Comparison of ENCODE assay signal across 24 cellular contexts in the genomic region with DNA sequence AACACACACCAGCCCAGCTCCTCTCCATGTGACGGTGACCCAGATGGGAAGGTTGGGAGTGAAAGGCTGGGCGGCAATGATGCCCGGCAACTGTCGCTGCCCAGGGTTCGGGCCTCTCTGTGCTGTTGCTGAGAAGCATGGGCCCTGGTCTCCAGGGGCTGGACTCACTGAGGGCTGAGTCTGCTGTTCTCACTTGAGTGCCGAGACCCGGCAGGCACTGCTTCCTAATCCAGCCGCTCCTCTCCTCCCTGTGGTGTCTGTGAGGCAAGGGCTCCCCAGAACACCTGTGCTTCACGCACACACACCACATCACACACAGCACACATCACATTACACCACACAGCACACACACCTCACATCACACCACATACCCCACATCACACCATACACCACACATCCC.
DNase-seq lines count a peak whose midpoint lies in the region; ATAC-seq and TF ChIP-seq lines count a peak whose summit lies in the region.
"Had no signal": no experiment of that assay in that cellular context is flagged by ENCODE, and none has a peak within 500 bp of the region (broad histone marks: within the 10 kb centered on the region; RNA-seq: fewer than 3 reads in every experiment).

No MANE protein-coding gene starts in this region.

- H3K36me3 ChIP-seq in WERI-Rb-1 (no peaks in the 10 kb centered on the region), neuronal stem cell (replicated peaks in 1 of 2; ENCODE audit: control insufficient read depth in 2 of 2, insufficient read depth in 2 of 2, low read length in 2 of 2) (no peaks in the 10 kb centered on the region)
- H3K36me3 ChIP-seq: SJSA1 had no signal

- H3K4ac ChIP-seq in neuronal stem cell (ENCODE audit: low read length): peak overlapping the region; percentile 38

- H3K9ac ChIP-seq in neuronal stem cell (ENCODE audit: low read depth, low read length, poor library complexity): peak overlapping the region; percentile 7

- no peak for TF ChIP-seq POLR2A in GM18505 (IDR thresholded peaks at IDR 0.05; ENCODE audit: borderline replicate concordance, extremely low read depth, insufficient read depth, insufficient read length)

- H2AFZ ChIP-seq in neuronal stem cell (ENCODE audit: low read length): no peak overlapping the region
- H2AFZ ChIP-seq: PC-9 had no signal

- no peak overlapping the region for H3K4me3 Mint-ChIP-seq in natural killer cell treated with Interleukin-12 subunit alpha and Interleukin-12 subunit beta and Interleukin-15 and Interleukin-18, amount 100 ng/mL, for 72 hours
- H3K4me3 Mint-ChIP-seq in natural killer cell: no peak overlapping the region
- no peak overlapping the region for H3K4me3 Mint-ChIP-seq in activated naive CD4-positive, alpha-beta T cell treated with anti-CD3 and anti-CD28 coated beads, Interleukin-2, amount 10 ng/mL, durations not matched to agents 7 days and 5 days
- H3K4me3 Mint-ChIP-seq: CD8-positive, alpha-beta T cell; T-cell had no signal

- peak overlapping the region; percentile 83 for H3K14ac ChIP-seq in neuronal stem cell (ENCODE audit: low read length)

- H3K23ac ChIP-seq in neuronal stem cell (ENCODE audit: low read depth, low read length, poor library complexity): no peak overlapping the region

- H2BK5ac ChIP-seq in neuronal stem cell (ENCODE audit: low read length): no peak overlapping the region

- no peaks in the 10 kb centered on the region for H3K36me3 Mint-ChIP-seq in natural killer cell treated with Interleukin-12 subunit alpha and Interleukin-12 subunit beta and Interleukin-15 and Interleukin-18, amount 100 ng/mL, for 72 hours
- H3K36me3 Mint-ChIP-seq in natural killer cell: no peaks in the 10 kb centered on the region
- no peaks in the 10 kb centered on the region for H3K36me3 Mint-ChIP-seq in activated naive CD4-positive, alpha-beta T cell treated with anti-CD3 and anti-CD28 coated beads, Interleukin-2, amount 10 ng/mL, durations not matched to agents 7 days and 5 days
- H3K36me3 Mint-ChIP-seq: CD8-positive, alpha-beta T cell; T-cell had no signal

- H3K9me3 Mint-ChIP-seq in natural killer cell treated with Interleukin-12 subunit alpha and Interleukin-12 subunit beta and Interleukin-15 and Interleukin-18, amount 100 ng/mL, for 72 hours: no peaks in the 10 kb centered on the region
- no peaks in the 10 kb centered on the region for H3K9me3 Mint-ChIP-seq in natural killer cell
- no peaks in the 10 kb centered on the region for H3K9me3 Mint-ChIP-seq in activated naive CD4-positive, alpha-beta T cell treated with anti-CD3 and anti-CD28 coated beads, Interleukin-2, amount 10 ng/mL, durations not matched to agents 7 days and 5 days
- H3K9me3 Mint-ChIP-seq: CD8-positive, alpha-beta T cell; T-cell had no signal

- peak overlapping the region; percentile 33 for H4K8ac ChIP-seq in neuronal stem cell (ENCODE audit: low read depth, low read length)

- no peaks in the 10 kb centered on the region for H3K27me3 ChIP-seq in WERI-Rb-1 (ENCODE audit: insufficient read depth, low read depth, severe bottlenecking)
- peaks cover 0 to 10% (median 5%) of the 10 kb centered on the region in 3 experiments for H3K27me3 ChIP-seq in neuronal stem cell (ENCODE audit: control insufficient read depth in 3 of 3, insufficient read depth in 3 of 3, low read depth in 1 of 3, low read length in 3 of 3)
- H3K27me3 ChIP-seq: SJSA1 had no signal

- ATAC-seq in natural killer cell treated with Interleukin-12 subunit alpha and Interleukin-12 subunit beta and Interleukin-15 and Interleukin-18, amount 100 ng/mL, for 72 hours: peak; percentile 16 to 39
- no peak for ATAC-seq in natural killer cell
- no peak for ATAC-seq in GM18505 (IDR thresholded peaks at IDR 0.05; ENCODE audit: unreplicated experiment)
- no peak for ATAC-seq in activated CD4-positive, CD25-positive, alpha-beta regulatory T cell treated with anti-CD3 and anti-CD28 coated beads, Interleukin-2, amount 50 U/mL, for 24 hours
- ATAC-seq: CD8-positive, alpha-beta T cell; T-cell had no signal

- H3K79me1 ChIP-seq in neuronal stem cell (ENCODE audit: low read depth, low read length): no peaks in the 10 kb centered on the region

- no CpG with 5 or more reads among the region's 9 CpGs for WGBS in neuronal stem cell (ENCODE audit: extremely low coverage in 2 of 2, insufficient read length in 2 of 2, insufficient replicate concordance in 1 of 2), 2 donors

- no peak overlapping the region for H2BK15ac ChIP-seq in neuronal stem cell (ENCODE audit: low read length)

- no peak overlapping the region for H4K91ac ChIP-seq in neuronal stem cell (ENCODE audit: low read depth, low read length, poor library complexity)

- H3K4me1 Mint-ChIP-seq in natural killer cell treated with Interleukin-12 subunit alpha and Interleukin-12 subunit beta and Interleukin-15 and Interleukin-18, amount 100 ng/mL, for 72 hours (ENCODE audit: low read depth in 2 of 2): peaks cover under 1 to 8% of the 10 kb centered on the region in 2 donors
- H3K4me1 Mint-ChIP-seq in natural killer cell: peaks cover 0 to 5% of the 10 kb centered on the region in 2 donors
- peaks cover 9% of the 10 kb centered on the region for H3K4me1 Mint-ChIP-seq in activated naive CD4-positive, alpha-beta T cell treated with anti-CD3 and anti-CD28 coated beads, Interleukin-2, amount 10 ng/mL, durations not matched to agents 7 days and 5 days

- H3K4me2 ChIP-seq in neuronal stem cell (ENCODE audit: insufficient read depth, low read length, poor library complexity, severe bottlenecking): no peak overlapping the region
- H3K4me2 ChIP-seq: PC-9 had no signal

- H2BK12ac ChIP-seq in neuronal stem cell (ENCODE audit: low read length): no peak overlapping the region

- H3K27ac ChIP-seq in WERI-Rb-1: peak overlapping the region; percentile 94
- H3K27ac ChIP-seq in neuronal stem cell (replicated peaks; ENCODE audit: low read length): no peak overlapping the region
- H3K27ac ChIP-seq: HL-60, PC-9, SJSA1 had no signal

- intact Hi-C loops in natural killer cell (cut with micrococcal nuclease): no loop called here

- TF ChIP-seq CTCF in natural killer cell (IDR thresholded peaks at IDR 0.05) (no peak), WERI-Rb-1 (IDR thresholded peaks at IDR 0.05; ENCODE audit: low read depth, low read length) (no peak)

- peaks cover 4 to 6% of the 10 kb centered on the region in 2 donors for H3K27me3 Mint-ChIP-seq in natural killer cell treated with Interleukin-12 subunit alpha and Interleukin-12 subunit beta and Interleukin-15 and Interleukin-18, amount 100 ng/mL, for 72 hours
- peaks cover 7% of the 10 kb centered on the region in 2 donors for H3K27me3 Mint-ChIP-seq in natural killer cell (ENCODE audit: low read depth in 2 of 2)
- H3K27me3 Mint-ChIP-seq in activated naive CD4-positive, alpha-beta T cell treated with anti-CD3 and anti-CD28 coated beads, Interleukin-2, amount 10 ng/mL, durations not matched to agents 7 days and 5 days: peaks cover 34% of the 10 kb centered on the region

- peaks cover 0 to 2% of the 10 kb centered on the region in 2 donors for H3K4me1 ChIP-seq in neuronal stem cell (ENCODE audit: control insufficient read depth in 2 of 2, insufficient read depth in 1 of 2, low read depth in 1 of 2, low read length in 2 of 2)
- H3K4me1 ChIP-seq: Caco-2, SJSA1 had no signal

- peak overlapping the region; percentile 36 for H3K18ac ChIP-seq in neuronal stem cell (ENCODE audit: low read length)

- H3K9me3 ChIP-seq in WERI-Rb-1 (ENCODE audit: severe bottlenecking): no peaks in the 10 kb centered on the region
- peaks cover 0 to 2% of the 10 kb centered on the region in 2 donors for H3K9me3 ChIP-seq in neuronal stem cell (replicated peaks in 1 of 2; ENCODE audit: control insufficient read depth in 2 of 2, insufficient read depth in 1 of 2, low read depth in 1 of 2, low read length in 2 of 2)
- H3K9me3 ChIP-seq: Caco-2, SJSA1 had no signal

- DNase-seq in natural killer cell treated with Interleukin-12 subunit alpha and Interleukin-12 subunit beta and Interleukin-15 and Interleukin-18, amount 100 ng/mL, for 72 hours (ENCODE audit: low spot score): no peak
- DNase-seq in natural killer cell (no peak), WERI-Rb-1 (peak; percentile 65), neuronal stem cell (ENCODE audit: low spot score) (no peak)
- no peak for DNase-seq in activated naive CD4-positive, alpha-beta T cell treated with anti-CD3 and anti-CD28 coated beads, Interleukin-2, amount 10 ng/mL, durations not matched to agents 7 days and 5 days
- DNase-seq: Caco-2; CD8-positive, alpha-beta T cell; DMS79 treated with DMSO at 0.1 percent for 48 hours; GF-D8; Karpas-422; NCI-H1092; NCI-H1436 treated with DMSO at 0.1 percent for 48 hours; NCI-H2029; NCI-H2171; NCI-H226; NCI-H510A; NCI-H774; PC-9; Right ventricle myocardium superior; T-cell had no signal

- CTCF ChIA-PET in activated naive CD4-positive, alpha-beta T cell treated with anti-CD3 and anti-CD28 coated beads, Interleukin-2, amount 10 ng/mL, durations not matched to agents 7 days and 5 days (lab: Charles Lee): interaction anchor here (0.9 to 6.6 kb wide), 7 partner anchors 17 to 505 kb away, joined by 3 to 64 read pairs (median 3); no protein-coding TSS in a partner anchor

- H3K27ac Mint-ChIP-seq in natural killer cell treated with Interleukin-12 subunit alpha and Interleukin-12 subunit beta and Interleukin-15 and Interleukin-18, amount 100 ng/mL, for 72 hours: no peak overlapping the region
- H3K27ac Mint-ChIP-seq in natural killer cell: no peak overlapping the region
- no peak overlapping the region for H3K27ac Mint-ChIP-seq in activated naive CD4-positive, alpha-beta T cell treated with anti-CD3 and anti-CD28 coated beads, Interleukin-2, amount 10 ng/mL, durations not matched to agents 7 days and 5 days
- H3K27ac Mint-ChIP-seq: CD8-positive, alpha-beta T cell; T-cell had no signal

- H2BK120ac ChIP-seq in neuronal stem cell (ENCODE audit: low read depth, low read length): no peak overlapping the region

- H3K4me3 ChIP-seq in WERI-Rb-1 (ENCODE audit: low read depth, low read length) (no peak overlapping the region), neuronal stem cell (ENCODE audit: low read length in 2 of 2) (peak overlapping the region in 1 of 2 donors; percentile 13)
- H3K4me3 ChIP-seq: PC-9, SJSA1 had no signal

- peak overlapping the region; percentile 17 for H2AK5ac ChIP-seq in neuronal stem cell (ENCODE audit: low read depth, low read length)

Comparison
In these comparisons a context has a peak if more than half of its experiments do, and no peak if none do; other contexts are left out.
1. ATAC-seq: peak in natural killer cell treated with Interleukin-12 subunit alpha and Interleukin-12 subunit beta and Interleukin-15 and Interleukin-18, amount 100 ng/mL, for 72 hours (2 of 2); none in natural killer cell (0 of 3), GM18505 (single experiment) and activated CD4-positive, CD25-positive, alpha-beta regulatory T cell treated with anti-CD3 and anti-CD28 coated beads, Interleukin-2, amount 50 U/mL, for 24 hours (0 of 2).